6 cellular contexts compared by ENCODE assay signal in the genomic region with DNA sequence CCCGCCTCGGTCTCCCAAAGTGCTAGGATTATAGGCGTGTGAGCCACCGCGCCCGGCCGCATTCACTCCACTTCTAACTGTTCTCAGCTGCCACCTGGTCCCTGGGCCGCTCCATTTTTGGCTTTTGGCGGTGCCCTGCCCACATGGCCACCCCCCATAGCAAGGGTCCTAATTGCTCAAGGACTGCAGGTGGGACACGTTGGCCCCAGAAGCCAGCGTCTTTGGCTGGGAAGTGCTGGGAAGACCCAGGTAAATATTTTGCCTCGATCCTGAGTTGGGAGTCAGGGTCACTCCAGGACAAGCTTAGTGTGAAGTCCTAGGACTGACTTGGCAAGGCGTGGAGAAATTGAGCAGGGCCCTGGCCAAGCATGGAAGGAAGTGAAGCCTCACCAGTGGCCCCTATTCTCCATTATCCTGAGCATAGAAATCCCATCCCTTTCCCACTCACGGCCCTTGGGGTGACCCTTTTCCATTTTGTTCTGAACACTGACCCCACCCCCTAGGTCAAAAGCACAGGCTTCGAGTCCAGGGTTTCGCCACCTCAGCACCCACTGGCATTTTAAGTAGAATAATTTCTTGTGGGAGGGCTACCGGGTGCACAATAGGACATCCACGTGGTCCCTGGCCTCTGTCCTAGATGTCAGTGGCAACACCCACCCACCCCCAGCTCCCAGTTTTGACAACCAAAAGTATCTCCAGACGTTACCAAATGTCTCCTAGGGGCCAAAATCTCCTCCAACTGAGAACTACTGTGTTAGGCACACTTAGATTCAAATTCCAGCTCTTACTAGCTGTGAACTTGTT. TPM values are rescaled to one million over a fixed set of nuclear protein-coding genes. Genes with fewer than 3 reads are reported as not detected.
DNase-seq lines count a peak whose midpoint lies in the region; ATAC-seq lines count a peak whose summit lies in the region.

No MANE protein-coding gene starts in this region.

- intact Hi-C loops in CD4-positive, alpha-beta memory T cell (cut with micrococcal nuclease), result no loop called here
- intact Hi-C loops in activated T-helper 1 cell treated with anti-CD3 and anti-CD28 coated beads, Interleukin-12 subunit alpha, Interleukin-12 subunit beta, Interleukin-2, Interleukin-4 antibody, amounts not matched to agents 30 ng/mL and 10 ng/mL and 1 ng/mL, durations not matched to agents 14 hours and 24 hours and 36 hours (cut with micrococcal nuclease), result loop anchor here (5.0 kb wide), 2 partner anchors 51 to 261 kb away; partner anchors contain the start of gene CRK

- no peaks in the 10 kb centered on the region for H3K36me3 ChIP-seq in CD4-positive, alpha-beta memory T cell (ENCODE audit: insufficient read depth, low read length)

- peak overlapping the region in 6 of 8 donors; percentile 46 to 96 (median 78) for H3K4me3 Mint-ChIP-seq in CD4-positive, alpha-beta memory T cell
- peak overlapping the region; percentile 97 for H3K4me3 Mint-ChIP-seq in activated T-helper 1 cell treated with anti-CD3 and anti-CD28 coated beads, Interleukin-12 subunit alpha, Interleukin-12 subunit beta, Interleukin-2, Interleukin-4 antibody, amounts not matched to agents 30 ng/mL and 10 ng/mL and 1 ng/mL, durations not matched to agents 14 hours and 24 hours and 36 hours
- peak overlapping the region in 7 of 8 donors; percentile 53 to 97 (median 59) for H3K4me3 Mint-ChIP-seq in naive B cell

- CTCF ChIA-PET in CD4-positive, alpha-beta memory T cell (lab: Charles Lee; ENCODE audit: partially characterized antibody), result interaction anchor here (0.7 to 7.4 kb wide), 6 partner anchors 18 to 147 kb away, joined by 3 to 161 read pairs (median 7); partner anchors contain the start of gene SERPINF1

- no peak overlapping the region for H3K27ac ChIP-seq in CD4-positive, alpha-beta memory T cell (ENCODE audit: low read depth, low read length)

- H3K27me3 Mint-ChIP-seq in CD4-positive, alpha-beta memory T cell, result no peaks in the 10 kb centered on the region
- no peaks in the 10 kb centered on the region for H3K27me3 Mint-ChIP-seq in activated T-helper 1 cell treated with anti-CD3 and anti-CD28 coated beads, Interleukin-12 subunit alpha, Interleukin-12 subunit beta, Interleukin-2, Interleukin-4 antibody, amounts not matched to agents 30 ng/mL and 10 ng/mL and 1 ng/mL, durations not matched to agents 14 hours and 24 hours and 36 hours (ENCODE audit: insufficient read depth)
- H3K27me3 Mint-ChIP-seq in naive B cell, result peaks cover 7 to 21% (median 16%) of the 10 kb centered on the region in 3 donors

- ATAC-seq in naive B cell (ENCODE audit: low read depth in 2 of 2) (no peak), HG02973 (IDR thresholded peaks at IDR 0.05; ENCODE audit: unreplicated experiment) (no peak)

- H3K27me3 ChIP-seq in CD4-positive, alpha-beta memory T cell (ENCODE audit: insufficient read depth, low read length), result no peaks in the 10 kb centered on the region

- no peaks in the 10 kb centered on the region for H3K9me3 ChIP-seq in CD4-positive, alpha-beta memory T cell (ENCODE audit: control insufficient read depth in 1 of 2, low read length in 2 of 2)

- peaks cover 0 to 5% of the 10 kb centered on the region in 2 donors for H3K36me3 Mint-ChIP-seq in CD4-positive, alpha-beta memory T cell
- peaks cover 3% of the 10 kb centered on the region for H3K36me3 Mint-ChIP-seq in activated T-helper 1 cell treated with anti-CD3 and anti-CD28 coated beads, Interleukin-12 subunit alpha, Interleukin-12 subunit beta, Interleukin-2, Interleukin-4 antibody, amounts not matched to agents 30 ng/mL and 10 ng/mL and 1 ng/mL, durations not matched to agents 14 hours and 24 hours and 36 hours (ENCODE audit: low read depth)
- no peaks in the 10 kb centered on the region for H3K36me3 Mint-ChIP-seq in naive B cell

- DNase-seq in CD4-positive, alpha-beta memory T cell, result no peak
- DNase-seq in activated T-helper 1 cell treated with anti-CD3 and anti-CD28 coated beads, Interleukin-12 subunit alpha, Interleukin-12 subunit beta, Interleukin-2, Interleukin-4 antibody, amounts not matched to agents 30 ng/mL and 10 ng/mL and 1 ng/mL, durations not matched to agents 14 hours and 24 hours and 36 hours (ENCODE audit: low spot score), result no peak
- DNase-seq in naive B cell (no peak), GOT3 (lab: John Stamatoyannopoulos, UW) (no peak), islet precursor cell (no peak)

- peaks cover 0 to 1% (median 0%) of the 10 kb centered on the region in 8 donors for H3K9me3 Mint-ChIP-seq in CD4-positive, alpha-beta memory T cell
- no peaks in the 10 kb centered on the region for H3K9me3 Mint-ChIP-seq in activated T-helper 1 cell treated with anti-CD3 and anti-CD28 coated beads, Interleukin-12 subunit alpha, Interleukin-12 subunit beta, Interleukin-2, Interleukin-4 antibody, amounts not matched to agents 30 ng/mL and 10 ng/mL and 1 ng/mL, durations not matched to agents 14 hours and 24 hours and 36 hours
- no peaks in the 10 kb centered on the region for H3K9me3 Mint-ChIP-seq in naive B cell

- peaks cover 43% of the 10 kb centered on the region for H3K4me1 ChIP-seq in CD4-positive, alpha-beta memory T cell (ENCODE audit: insufficient read depth, low read length)

- H3K4me1 Mint-ChIP-seq in CD4-positive, alpha-beta memory T cell, result peaks cover 18 to 55% (median 36%) of the 10 kb centered on the region in 4 donors
- H3K4me1 Mint-ChIP-seq in activated T-helper 1 cell treated with anti-CD3 and anti-CD28 coated beads, Interleukin-12 subunit alpha, Interleukin-12 subunit beta, Interleukin-2, Interleukin-4 antibody, amounts not matched to agents 30 ng/mL and 10 ng/mL and 1 ng/mL, durations not matched to agents 14 hours and 24 hours and 36 hours (ENCODE audit: low read depth), result peaks cover 34% of the 10 kb centered on the region
- H3K4me1 Mint-ChIP-seq in naive B cell, result peaks cover 37 to 48% (median 39%) of the 10 kb centered on the region in 3 donors

- POLR2A ChIA-PET in CD4-positive, alpha-beta memory T cell (lab: Charles Lee; ENCODE audit: partially characterized antibody), result interaction anchor here (1.0 to 2.8 kb wide), 2 partner anchors 39 to 111 kb away, joined by 3 to 29 read pairs; partner anchors contain the start of genes RPA1 and SMYD4

- H3K27ac Mint-ChIP-seq in CD4-positive, alpha-beta memory T cell, result peak overlapping the region in 5 of 7 donors; percentile 12 to 95 (median 77)
- H3K27ac Mint-ChIP-seq in activated T-helper 1 cell treated with anti-CD3 and anti-CD28 coated beads, Interleukin-12 subunit alpha, Interleukin-12 subunit beta, Interleukin-2, Interleukin-4 antibody, amounts not matched to agents 30 ng/mL and 10 ng/mL and 1 ng/mL, durations not matched to agents 14 hours and 24 hours and 36 hours, result peak overlapping the region; percentile 98
- H3K27ac Mint-ChIP-seq in naive B cell, result peak overlapping the region in 1 of 6 donors; percentile 18

- no peak overlapping the region for H3K4me3 ChIP-seq in CD4-positive, alpha-beta memory T cell (ENCODE audit: low read length in 2 of 2)

RNA-seq across cellular contexts. Expression of gene WDR81, which starts 5.9 kb away (rescaled TPM):
- total RNA-seq in CD4-positive, alpha-beta memory T cell, result 10 to 100 TPM; 36.3 to 40.3 TPM
- polyA plus RNA-seq in CD4-positive, alpha-beta memory T cell, result 10 to 100 TPM in 1 of 2 donors, 1 to 10 TPM in 1; 4.4 to 23.4 TPM
- 21.6 and 21.9 TPM in 2 replicates for total RNA-seq in activated T-helper 1 cell treated with anti-CD3 and anti-CD28 coated beads, Interleukin-12 subunit alpha, Interleukin-12 subunit beta, Interleukin-2, Interleukin-4 antibody, amounts not matched to agents 30 ng/mL and 10 ng/mL and 1 ng/mL, durations not matched to agents 14 hours and 24 hours and 36 hours
- polyA plus RNA-seq in naive B cell (ENCODE audit: low read depth in 6 of 6), result 10 to 100 TPM in 3 of 6 donors, 1 to 10 TPM in 3; 2.1 to 19.1 (median 9.9) TPM

RNA-seq across cellular contexts. Expression of gene TLCD2, which starts 8.4 kb away (rescaled TPM):
- total RNA-seq in CD4-positive, alpha-beta memory T cell, result under 1 TPM; 0.75 to 0.81 TPM
- polyA plus RNA-seq in CD4-positive, alpha-beta memory T cell, result under 1 TPM in 1 of 2 donors, not detected in 1; 0.24 TPM
- 0.12 and 0.13 TPM in 2 replicates for total RNA-seq in activated T-helper 1 cell treated with anti-CD3 and anti-CD28 coated beads, Interleukin-12 subunit alpha, Interleukin-12 subunit beta, Interleukin-2, Interleukin-4 antibody, amounts not matched to agents 30 ng/mL and 10 ng/mL and 1 ng/mL, durations not matched to agents 14 hours and 24 hours and 36 hours
- not detected for polyA plus RNA-seq in naive B cell (ENCODE audit: low read depth in 6 of 6)

RNA-seq across cellular contexts. Expression of gene SERPINF2, which starts 24.1 kb away (rescaled TPM):
- 1 to 10 TPM in 1 of 2 experiments, under 1 TPM in 1; 0.19 to 1.3 TPM for total RNA-seq in CD4-positive, alpha-beta memory T cell
- polyA plus RNA-seq in CD4-positive, alpha-beta memory T cell, result under 1 TPM in 1 of 2 donors, not detected in 1; 0.14 TPM
- 0.12 and 0.41 TPM in 2 replicates for total RNA-seq in activated T-helper 1 cell treated with anti-CD3 and anti-CD28 coated beads, Interleukin-12 subunit alpha, Interleukin-12 subunit beta, Interleukin-2, Interleukin-4 antibody, amounts not matched to agents 30 ng/mL and 10 ng/mL and 1 ng/mL, durations not matched to agents 14 hours and 24 hours and 36 hours
- polyA plus RNA-seq in naive B cell (ENCODE audit: low read depth in 6 of 6), result under 1 TPM in 3 of 6 donors, not detected in 3; 0.25 to 0.59 (median 0.40) TPM

RNA-seq across cellular contexts. Expression of gene PRPF8, which starts 33.9 kb away (rescaled TPM):
- 100 to 1,000 TPM; 429 to 464 TPM for total RNA-seq in CD4-positive, alpha-beta memory T cell
- polyA plus RNA-seq in CD4-positive, alpha-beta memory T cell, result 100 to 1,000 TPM in 1 of 2 donors, 10 to 100 TPM in 1; 87.9 to 225 TPM
- 405 and 410 TPM in 2 replicates for total RNA-seq in activated T-helper 1 cell treated with anti-CD3 and anti-CD28 coated beads, Interleukin-12 subunit alpha, Interleukin-12 subunit beta, Interleukin-2, Interleukin-4 antibody, amounts not matched to agents 30 ng/mL and 10 ng/mL and 1 ng/mL, durations not matched to agents 14 hours and 24 hours and 36 hours
- polyA plus RNA-seq in naive B cell (ENCODE audit: low read depth in 6 of 6), result 100 to 1,000 TPM in 5 of 6 donors, 10 to 100 TPM in 1; 54.2 to 184 (median 139) TPM

RNA-seq across cellular contexts. Expression of gene SERPINF1, which starts 43.3 kb away (rescaled TPM):
- total RNA-seq in CD4-positive, alpha-beta memory T cell, result under 1 TPM in 1 of 2 experiments, not detected in 1; 0.47 TPM
- under 1 TPM in 1 of 2 donors, not detected in 1; 0.69 TPM for polyA plus RNA-seq in CD4-positive, alpha-beta memory T cell
- not detected in 2 replicates for total RNA-seq in activated T-helper 1 cell treated with anti-CD3 and anti-CD28 coated beads, Interleukin-12 subunit alpha, Interleukin-12 subunit beta, Interleukin-2, Interleukin-4 antibody, amounts not matched to agents 30 ng/mL and 10 ng/mL and 1 ng/mL, durations not matched to agents 14 hours and 24 hours and 36 hours
- 10 to 100 TPM in 1 of 6 donors, 1 to 10 TPM in 5; 1.3 to 15.3 (median 5.4) TPM for polyA plus RNA-seq in naive B cell (ENCODE audit: low read depth in 6 of 6)
